9 cellular contexts compared by ENCODE assay signal in the genomic region with DNA sequence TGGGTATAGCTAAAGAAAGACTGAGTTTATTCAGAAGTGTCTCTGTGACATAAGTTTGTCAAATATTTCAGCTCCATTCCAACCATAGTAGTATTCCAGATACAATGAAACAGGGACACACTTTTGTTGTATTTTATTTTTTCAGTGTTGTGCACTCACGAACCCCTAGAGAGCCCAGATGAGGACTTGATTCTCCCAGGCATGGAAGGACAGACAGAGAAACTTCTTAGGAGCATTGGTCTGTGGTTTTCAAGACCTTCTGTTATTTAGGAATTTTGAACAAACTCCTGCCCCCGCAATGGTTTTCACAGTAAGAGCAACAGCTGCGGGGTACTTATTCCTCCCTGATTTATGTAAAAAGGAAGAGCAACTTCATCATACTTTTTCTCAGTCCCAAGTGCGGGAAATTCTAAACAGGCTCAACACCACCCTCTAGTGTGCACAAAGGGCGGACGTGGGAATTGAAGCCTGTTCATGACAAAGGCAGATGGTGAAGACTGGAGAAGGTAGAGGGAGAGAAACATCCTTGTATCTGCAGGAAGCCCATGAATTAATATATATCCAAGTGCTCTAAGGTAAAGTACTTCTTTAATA.
DNase-seq lines count a peak whose midpoint lies in the region; TF ChIP-seq lines count a peak whose summit lies in the region.
"Had no signal": no experiment of that assay in that cellular context is flagged by ENCODE, and none has a peak within 500 bp of the region (broad histone marks: within the 10 kb centered on the region; RNA-seq: fewer than 3 reads in every experiment).

No MANE protein-coding gene starts in this region.

- no peak overlapping the region for H4K5ac ChIP-seq in H9 (ENCODE audit: insufficient read length, low read depth, low read length)

- H3K79me2 ChIP-seq in H9 (ENCODE audit: insufficient read depth, low read length), result no peaks in the 10 kb centered on the region

- no peak overlapping the region; a peak in 1 of 7 replicates for H3K27ac Mint-ChIP-seq in H9
- H3K27ac Mint-ChIP-seq: activated naive CD4-positive, alpha-beta T cell treated with anti-CD3 and anti-CD28 coated beads, Interleukin-2, amount 50 U/mL, for 24 hours had no signal

- H3K4me2 ChIP-seq in H9 (ENCODE audit: insufficient read depth, insufficient read length, low read length), result no peak overlapping the region

- no peak overlapping the region for H2BK5ac ChIP-seq in H9 (ENCODE audit: insufficient read length, low read length)

- peaks cover 6 to 8% of the 10 kb centered on the region in 2 experiments; a peak in 2 of 4 replicates for H3K4me1 Mint-ChIP-seq in H9
- H3K4me1 Mint-ChIP-seq: activated naive CD4-positive, alpha-beta T cell treated with anti-CD3 and anti-CD28 coated beads, Interleukin-2, amount 50 U/mL, for 24 hours had no signal

- H3K36me3 Mint-ChIP-seq in H9 (ENCODE audit: insufficient read depth in 1 of 3, low read depth in 3 of 3), result no peaks in the 10 kb centered on the region
- H3K36me3 Mint-ChIP-seq: activated naive CD4-positive, alpha-beta T cell treated with anti-CD3 and anti-CD28 coated beads, Interleukin-2, amount 50 U/mL, for 24 hours had no signal

- no peak overlapping the region for H2BK12ac ChIP-seq in H9 (ENCODE audit: insufficient read length, low read depth, low read length)

- no peaks in the 10 kb centered on the region for H3K79me1 ChIP-seq in H9 (ENCODE audit: insufficient read depth, low read depth, low read length, poor library complexity, severe bottlenecking)

- H3K4me1 ChIP-seq in H9 (ENCODE audit: insufficient read depth, low read length) (no peaks in the 10 kb centered on the region), vagina (no peaks in the 10 kb centered on the region)

- H3K14ac ChIP-seq in H9 (ENCODE audit: insufficient read depth, low read length), result no peak overlapping the region

- H3K36me3 ChIP-seq in vagina, result no peaks in the 10 kb centered on the region

- H4K20me1 ChIP-seq in H9 (ENCODE audit: control insufficient read depth, insufficient read depth, insufficient read length), result no peaks in the 10 kb centered on the region

- H3K18ac ChIP-seq in H9 (ENCODE audit: insufficient read length, low read depth, low read length), result no peak overlapping the region

- H3K4me3 ChIP-seq in epithelial cell of proximal tubule (ENCODE audit: low read depth, low read length) (no peak overlapping the region), vagina (no peak overlapping the region)

- H3K4ac ChIP-seq in H9 (ENCODE audit: low read depth, low read length), result no peak overlapping the region

- TF ChIP-seq CTCF in H9 (conservative IDR thresholded peaks at IDR 0.05) (peak; percentile 83), epithelial cell of proximal tubule (conservative IDR thresholded peaks at IDR 0.05; ENCODE audit: low read depth, low read length) (peak; percentile 85), vagina (IDR thresholded peaks at IDR 0.05) (peak; percentile 11 to 73 (median 22))

- no peak overlapping the region for H2BK120ac ChIP-seq in H9 (ENCODE audit: low read depth, low read length, poor library complexity, severe bottlenecking)

- no peak overlapping the region for H2AFZ ChIP-seq in H9 (ENCODE audit: low read length)

- no peak overlapping the region for H3K9ac ChIP-seq in H9 (ENCODE audit: extremely low read depth, insufficient read length, low read length)

- no peak overlapping the region for H3T11ph ChIP-seq in H9 (ENCODE audit: low read length)

- H2AK5ac ChIP-seq in H9 (ENCODE audit: insufficient read length, low read length), result no peak overlapping the region

- no peak overlapping the region for H3K4me3 Mint-ChIP-seq in H9
- H3K4me3 Mint-ChIP-seq: activated naive CD4-positive, alpha-beta T cell treated with anti-CD3 and anti-CD28 coated beads, Interleukin-2, amount 50 U/mL, for 24 hours had no signal

- no peak overlapping the region for H3K23ac ChIP-seq in H9 (ENCODE audit: insufficient read length, low read depth, low read length)

- TF ChIP-seq POLR2A in vagina (IDR thresholded peaks at IDR 0.05), result no peak

- H2BK20ac ChIP-seq in H9 (ENCODE audit: low read depth, low read length, poor library complexity, severe bottlenecking), result no peak overlapping the region

- no peaks in the 10 kb centered on the region; the same call in none of the 2 replicates for H3K27me3 Mint-ChIP-seq in H9 (ENCODE audit: low read depth)

- H4K91ac ChIP-seq in H9 (ENCODE audit: insufficient read length, low read depth, low read length), result no peak overlapping the region

- no peaks in the 10 kb centered on the region for H3K9me3 Mint-ChIP-seq in H9
- H3K9me3 Mint-ChIP-seq: activated naive CD4-positive, alpha-beta T cell treated with anti-CD3 and anti-CD28 coated beads, Interleukin-2, amount 50 U/mL, for 24 hours had no signal

- H3K27ac ChIP-seq in H9 (ENCODE audit: insufficient read length, low read depth, low read length) (no peak overlapping the region), vagina (peak overlapping the region; percentile 36)

- intact Hi-C loops in vagina (cut with DNase I), result loop anchor here (5.0 kb wide), 1 partner anchor 832 kb away; no protein-coding TSS in a partner anchor

- DNase-seq in DMS79 treated with DMSO at 0.1 percent for 48 hours (lab: John Stamatoyannopoulos, UW), result peak; percentile 18
- DNase-seq in DMS79 (lab: John Stamatoyannopoulos, UW), result no peak
- DNase-seq in H9, result peak; percentile 74
- DNase-seq in NCI-H1694 treated with DMSO at 0.1 percent for 48 hours (lab: John Stamatoyannopoulos, UW), result peak; percentile 70
- DNase-seq in UCSD-AML1 (lab: John Stamatoyannopoulos, UW; ENCODE audit: unreplicated experiment), result peak; percentile 22
- peak; percentile 3 for DNase-seq in epithelial cell of proximal tubule (ENCODE audit: low read depth)
- peak; percentile 84 for DNase-seq in myocyte (ENCODE audit: low read depth)
- DNase-seq in vagina (ENCODE audit: extremely low spot score in 2 of 2), result no peak

- WGBS in H9 (ENCODE audit: extremely low coverage, insufficient read length, low lambda C conversion rate), result no CpG with 5 or more reads among the region's 6 CpGs

- no peak overlapping the region for H3K56ac ChIP-seq in H9 (ENCODE audit: insufficient read length, low read depth, low read length)

- no peak overlapping the region for H4K8ac ChIP-seq in H9 (replicated peaks; ENCODE audit: insufficient read length, low read depth, low read length)

- H3K27me3 ChIP-seq in H9 (ENCODE audit: insufficient read depth, low read length), result no peaks in the 10 kb centered on the region
- H3K27me3 ChIP-seq in vagina, result no peaks in the 10 kb centered on the region

- H3K23me2 ChIP-seq in H9 (ENCODE audit: insufficient read length, low read depth, low read length, poor library complexity, severe bottlenecking), result no peaks in the 10 kb centered on the region

- H2BK15ac ChIP-seq in H9 (ENCODE audit: low read depth, low read length), result no peak overlapping the region

- no peaks in the 10 kb centered on the region for H3K9me3 ChIP-seq in H9 (ENCODE audit: control insufficient read depth, low read depth, low read length)
- H3K9me3 ChIP-seq in vagina, result no peaks in the 10 kb centered on the region

Comparison
In these comparisons a context has a peak if more than half of its experiments do, and no peak if none do; other contexts are left out.
1. DNase-seq: peak in DMS79 treated with DMSO at 0.1 percent for 48 hours (single experiment), H9 (single experiment), NCI-H1694 treated with DMSO at 0.1 percent for 48 hours (single experiment), UCSD-AML1 (single experiment), epithelial cell of proximal tubule (single experiment) and myocyte (single experiment); none in DMS79 (single experiment) and vagina (0 of 2).
2. CTCF ChIP-seq: peak in every context shown above with its lines; median percentile 85 in epithelial cell of proximal tubule; 83 in H9; 22 in vagina.